Comparison of ENCODE assay signal across 1 cellular context in the genomic region with DNA sequence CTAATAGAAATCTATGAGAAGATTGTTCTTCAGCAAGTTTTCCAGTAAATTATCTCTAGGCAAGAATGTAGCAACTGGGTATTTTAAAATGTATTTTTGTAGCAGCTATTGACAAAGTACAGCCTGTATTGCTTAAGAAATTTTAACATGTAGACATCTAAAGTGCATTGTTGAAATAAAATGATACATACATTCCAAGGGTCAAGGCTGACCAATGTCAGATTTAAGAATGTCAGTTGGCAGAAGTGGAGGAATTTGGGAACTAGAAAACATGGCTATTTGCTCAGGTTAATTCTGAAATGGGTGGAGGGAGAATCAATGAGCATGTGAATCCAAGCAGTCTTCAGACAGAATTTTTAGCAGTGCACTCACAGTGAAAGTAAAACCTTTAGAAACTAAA.
TF ChIP-seq lines count a peak whose summit lies in the region.

No MANE protein-coding gene starts in this region.

TF ChIP-seq in GM23338, 12 proteins besides CTCF, POLR2A, EP300 and RAD21 (continued from another document):
- no peak for TF ChIP-seq ZNF462 (CRISPR knock-in tag; IDR thresholded peaks at IDR 0.05)
- no peak for TF ChIP-seq POLR2AphosphoS5 (IDR thresholded peaks at IDR 0.05; ENCODE audit: low read depth)
- TF ChIP-seq CREB1 (CRISPR knock-in tag; IDR thresholded peaks at IDR 0.05; ENCODE audit: low read depth): no peak
- no peak for TF ChIP-seq ETS1 (IDR thresholded peaks at IDR 0.05)
- TF ChIP-seq EZH2 (IDR thresholded peaks at IDR 0.05; ENCODE audit: low read depth, unreplicated experiment): no peak
- TF ChIP-seq NANOG (IDR thresholded peaks at IDR 0.05; ENCODE audit: borderline replicate concordance): no peak
- TF ChIP-seq ZNF114 (CRISPR knock-in tag; IDR thresholded peaks at IDR 0.05): no peak
- TF ChIP-seq REST (IDR thresholded peaks at IDR 0.05; ENCODE audit: unreplicated experiment): no peak
- no peak for TF ChIP-seq EZH2phosphoT487 (IDR thresholded peaks at IDR 0.05; ENCODE audit: unreplicated experiment)
- no peak for TF ChIP-seq STAT1 (IDR thresholded peaks at IDR 0.05; ENCODE audit: unreplicated experiment)
TF ChIP-seq in GM23338: peak in this region for 0.
